8 cellular contexts compared by ENCODE assay signal in genomic region chr7:155660059-155660757, GRCh38. TPM values are rescaled to one million over a fixed set of nuclear protein-coding genes. Genes with fewer than 3 reads are reported as not detected.
DNase-seq lines count a peak whose midpoint lies in the region; ATAC-seq and TF ChIP-seq lines count a peak whose summit lies in the region.

No MANE protein-coding gene starts in this region.

- no peak overlapping the region for H3K4me3 Mint-ChIP-seq in central memory CD8-positive, alpha-beta T cell

- H3K27me3 Mint-ChIP-seq in central memory CD8-positive, alpha-beta T cell, result no peaks in the 10 kb centered on the region

- WGBS in transverse colon (ENCODE audit: low coverage in 1 of 2), 2 donors, result 65 to 79% methylated on average over 3 to 5 of the region's 5 CpGs

- no peaks in the 10 kb centered on the region for H3K27me3 ChIP-seq in transverse colon

- H3K36me3 ChIP-seq in transverse colon, result no peaks in the 10 kb centered on the region

- intact Hi-C loops in left ventricle myocardium superior (cut with micrococcal nuclease) (no loop called here), transverse colon (cut with DNase I; ENCODE audit: low total_unique reads) (no loop called here)

- no peak overlapping the region for H3K4me3 ChIP-seq in transverse colon

- peak overlapping the region; percentile 4 for H3K27ac Mint-ChIP-seq in central memory CD8-positive, alpha-beta T cell (ENCODE audit: low read depth)

- peaks cover 11% of the 10 kb centered on the region for H3K36me3 Mint-ChIP-seq in central memory CD8-positive, alpha-beta T cell (ENCODE audit: insufficient read depth)

- H3K4me1 ChIP-seq in transverse colon, result peaks cover 0 to 35% (median 9%) of the 10 kb centered on the region in 4 donors

- TF ChIP-seq EP300 in transverse colon (IDR thresholded peaks at IDR 0.05; ENCODE audit: low read depth), result no peak

- no peaks in the 10 kb centered on the region for H3K9me3 ChIP-seq in transverse colon

- H3K4me1 Mint-ChIP-seq in central memory CD8-positive, alpha-beta T cell, result peaks cover 73% of the 10 kb centered on the region

- no peak for TF ChIP-seq CTCF in transverse colon (IDR thresholded peaks at IDR 0.05)

- DNase-seq in central memory CD8-positive, alpha-beta T cell (ENCODE audit: low spot score in 2 of 2), result no peak
- DNase-seq in ureter (ENCODE audit: low spot score) (no peak), left ventricle myocardium superior (no peak), NCI-H2029 (lab: John Stamatoyannopoulos, UW) (no peak), transverse colon (no peak)

- in situ Hi-C loops in transverse colon (cut with MboI; ENCODE audit: low pct_ligation_motif_present in 1 of 4, low pct_unique_long_range_greater_than_20kb in 1 of 4, low sequenced_read_pairs in 3 of 4), result no loop called here

- TF ChIP-seq POLR2A in transverse colon (IDR thresholded peaks at IDR 0.05), result no peak

- H3K9me3 Mint-ChIP-seq in central memory CD8-positive, alpha-beta T cell, result no peaks in the 10 kb centered on the region

- H3K27ac ChIP-seq in transverse colon, result no peak overlapping the region

- ATAC-seq in GM18508 (IDR thresholded peaks at IDR 0.05; ENCODE audit: insufficient read depth, unreplicated experiment) (peak; percentile 51), GM21447 (IDR thresholded peaks at IDR 0.05; ENCODE audit: unreplicated experiment) (peak; percentile 77), HG03280 (IDR thresholded peaks at IDR 0.05; ENCODE audit: unreplicated experiment) (peak; percentile 78), left ventricle myocardium superior (no peak)
- ATAC-seq in central memory CD8-positive, alpha-beta T cell (replicated peaks; ENCODE audit: extremely low read depth, poor library complexity, severe bottlenecking), result no peak

RNA-seq across cellular contexts. Expression of gene RBM33, which starts 15.7 kb away (rescaled TPM):
- total RNA-seq in ureter (70.8 TPM), left ventricle myocardium superior (37.8 TPM), transverse colon (100 to 1,000 TPM in 2 of 4 donors, 10 to 100 TPM in 2; 62.8 to 129 (median 92.8) TPM)

Comparison
In these comparisons a context has a peak if more than half of its experiments do, and no peak if none do; other contexts are left out.
1. ATAC-seq: peak in GM18508 (single experiment), GM21447 (single experiment) and HG03280 (single experiment); none in central memory CD8-positive, alpha-beta T cell (single experiment) and left ventricle myocardium superior (single experiment).